Comparison of ENCODE assay signal across 20 cellular contexts in genomic region chr7:7682856-7683255, GRCh38. TPM values are rescaled to one million over a fixed set of nuclear protein-coding genes. Genes with fewer than 3 reads are reported as not detected.
DNase-seq lines count a peak whose midpoint lies in the region; ATAC-seq and TF ChIP-seq lines count a peak whose summit lies in the region.
"Had no signal": no experiment of that assay in that cellular context is flagged by ENCODE, and none has a peak within 500 bp of the region (broad histone marks: within the 10 kb centered on the region; RNA-seq: fewer than 3 reads in every experiment).

No MANE protein-coding gene starts in this region.

- ATAC-seq in RWPE2 (ENCODE audit: low read depth): 0 out of 3 replicates have a peak, but pooled peaks have one; percentile 28
- ATAC-seq: naive thymus-derived CD4-positive, alpha-beta T cell had no signal

- no peaks in the 10 kb centered on the region for H3K27me3 Mint-ChIP-seq in MCF 10A (ENCODE audit: insufficient read depth, unreplicated experiment)
- no peaks in the 10 kb centered on the region for H3K27me3 Mint-ChIP-seq in mesothelial cell of epicardium (ENCODE audit: low read depth)
- H3K27me3 Mint-ChIP-seq: CD8-positive, alpha-beta memory T cell; naive thymus-derived CD4-positive, alpha-beta T cell had no signal

- H3K27ac ChIP-seq in breast epithelium (peak overlapping the region; percentile 51 to 84), RWPE2 (ENCODE audit: poor library complexity, severe bottlenecking) (no peak overlapping the region), urinary bladder (ENCODE audit: low read depth) (peak overlapping the region; percentile 16)
- H3K27ac ChIP-seq: ascending aorta, HL-60, tibial artery had no signal

- H3K4me1 ChIP-seq in breast epithelium (peaks cover 0 to 7% of the 10 kb centered on the region in 2 donors), RWPE2 (ENCODE audit: insufficient read depth, poor library complexity, severe bottlenecking) (peaks cover 23% of the 10 kb centered on the region), urinary bladder (ENCODE audit: insufficient read depth) (peaks cover 1% of the 10 kb centered on the region)

- H3K4me1 Mint-ChIP-seq in MCF 10A (ENCODE audit: insufficient read depth, unreplicated experiment) (peaks cover 15% of the 10 kb centered on the region), mesothelial cell of epicardium (peaks cover 34% of the 10 kb centered on the region)

- no peaks in the 10 kb centered on the region for H3K27me3 ChIP-seq in breast epithelium
- no peaks in the 10 kb centered on the region for H3K27me3 ChIP-seq in RWPE2 (ENCODE audit: insufficient read depth, poor library complexity, severe bottlenecking)
- H3K27me3 ChIP-seq: ascending aorta, tibial artery had no signal

- H3K4me3 Mint-ChIP-seq in MCF 10A (ENCODE audit: unreplicated experiment) (no peak overlapping the region), mesothelial cell of epicardium (no peak overlapping the region)
- H3K4me3 Mint-ChIP-seq: naive thymus-derived CD4-positive, alpha-beta T cell had no signal

- H3K9me3 Mint-ChIP-seq in MCF 10A (ENCODE audit: unreplicated experiment): peaks cover 7% of the 10 kb centered on the region
- peaks cover 9% of the 10 kb centered on the region for H3K9me3 Mint-ChIP-seq in mesothelial cell of epicardium

- H3K9me3 ChIP-seq in breast epithelium: no peaks in the 10 kb centered on the region
- no peaks in the 10 kb centered on the region for H3K9me3 ChIP-seq in RWPE2 (ENCODE audit: severe bottlenecking)
- H3K9me3 ChIP-seq: ascending aorta, tibial artery had no signal

- WGBS in urinary bladder: 79% methylated on average over 5 of the region's 5 CpGs

- H3K27ac Mint-ChIP-seq in MCF 10A (ENCODE audit: low read depth, unreplicated experiment): no peak overlapping the region
- peak overlapping the region; percentile 53 for H3K27ac Mint-ChIP-seq in mesothelial cell of epicardium
- H3K27ac Mint-ChIP-seq: CD8-positive, alpha-beta memory T cell had no signal

- TF ChIP-seq CTCF in breast epithelium (IDR thresholded peaks at IDR 0.05): no peak
- TF ChIP-seq CTCF in MCF 10A (IDR thresholded peaks at IDR 0.05; ENCODE audit: unreplicated experiment): no peak
- TF ChIP-seq CTCF in RWPE2 (IDR thresholded peaks at IDR 0.05; ENCODE audit: poor library complexity, severe bottlenecking): no peak
- no peak for TF ChIP-seq CTCF in mesothelial cell of epicardium (IDR thresholded peaks at IDR 0.05; ENCODE audit: unreplicated experiment)

- BruUV-seq in MCF 10A (replicated peaks; lab: Mats Ljungman, UMichigan): no TSS peak

- CTCF ChIA-PET in MCF 10A (lab: Yijun Ruan, JAX): interaction anchor here (1.2 to 2.6 kb wide), 2 partner anchors 36 to 353 kb away, joined by 3 to 23 read pairs; partner anchors contain the start of gene RPA3

- DNase-seq in breast epithelium (ENCODE audit: low spot score in 2 of 2) (no peak), MCF 10A (ENCODE audit: unreplicated experiment) (no peak), RWPE2 (ENCODE audit: low spot score) (no peak), mesothelial cell of epicardium (ENCODE audit: low spot score in 2 of 2, unreplicated experiment in 2 of 2) (no peak), AG20443 (ENCODE audit: low spot score) (no peak), dermis blood vessel endothelial cell (no peak)
- no peak for DNase-seq in activated naive CD4-positive, alpha-beta T cell treated with Interleukin-2 at 50 U/mL for 16 hours
- DNase-seq: activated CD4-positive, alpha-beta T cell treated with anti-CD3 and anti-CD28 coated beads, Interleukin-2, amount 50 U/mL, for 1 hour; activated naive CD4-positive, alpha-beta T cell; CD8-positive, alpha-beta memory T cell; foreskin melanocyte; GF-D8; H7; naive thymus-derived CD4-positive, alpha-beta T cell; NCI-H1048; NCI-H748 treated with DMSO at 0.1 percent for 48 hours; tibial artery had no signal

- TF ChIP-seq POLR2A in breast epithelium (IDR thresholded peaks at IDR 0.05): no peak

- H3K4me3 ChIP-seq in breast epithelium: no peak overlapping the region
- peak overlapping the region; percentile 15 for H3K4me3 ChIP-seq in RWPE2 (ENCODE audit: severe bottlenecking)
- H3K4me3 ChIP-seq in urinary bladder (ENCODE audit: low read depth, low read length): no peak overlapping the region
- H3K4me3 ChIP-seq: ascending aorta, tibial artery had no signal

- H3K36me3 Mint-ChIP-seq in MCF 10A (ENCODE audit: insufficient read depth, unreplicated experiment) (peaks cover 4% of the 10 kb centered on the region), mesothelial cell of epicardium (peaks cover 3% of the 10 kb centered on the region)

- H3K36me3 ChIP-seq in breast epithelium: no peaks in the 10 kb centered on the region
- no peaks in the 10 kb centered on the region; the same call in 1 of the 2 replicates for H3K36me3 ChIP-seq in RWPE2 (ENCODE audit: low read depth)
- H3K36me3 ChIP-seq in urinary bladder (ENCODE audit: insufficient read depth): no peaks in the 10 kb centered on the region
- H3K36me3 ChIP-seq: ascending aorta, tibial artery had no signal

- intact Hi-C loops in breast epithelium (cut with DNase I; ENCODE audit: low total_unique reads): loop anchor here (10.0 kb wide), 1 partner anchor 62 kb away; no protein-coding TSS in a partner anchor
- intact Hi-C loops in MCF 10A (cut with micrococcal nuclease): loop anchor here (5.0 kb wide), 1 partner anchor 59 kb away; no protein-coding TSS in a partner anchor

- POLR2A ChIA-PET in MCF 10A (lab: Yijun Ruan, JAX): interaction anchor here (0.6 to 3.7 kb wide), 8 partner anchors 10 to 513 kb away, joined by 3 to 60 read pairs (median 9); partner anchors contain the start of genes RPA3 and UMAD1

RNA-seq across cellular contexts. Expression of gene RPA3, which starts 35.6 kb away (rescaled TPM):
- total RNA-seq in breast epithelium (10 to 100 TPM; 18.7 to 24.6 (median 22.3) TPM), MCF 10A (2022) (35.7 and 44.2 TPM in 2 replicates), mesothelial cell of epicardium (20.5 to 22.9 TPM (median 22.2 TPM) in 3 replicates), urinary bladder (21.6 TPM), dermis blood vessel endothelial cell (18.9 and 25.5 TPM in 2 replicates)
- 18.3 TPM for polyA plus RNA-seq in urinary bladder

RNA-seq across cellular contexts. Expression of gene UMAD1, which starts 42.3 kb away (rescaled TPM):
- total RNA-seq in breast epithelium: 10 to 100 TPM; 13.6 to 25.6 (median 17.7) TPM
- 7.1 and 11.1 TPM in 2 replicates for total RNA-seq in MCF 10A (2022)
- 7.5 to 10.0 TPM (median 8.3 TPM) in 3 replicates for total RNA-seq in mesothelial cell of epicardium
- total RNA-seq in urinary bladder: 14.6 TPM
- polyA plus RNA-seq in urinary bladder: 15.8 TPM
- 4.1 and 4.9 TPM in 2 replicates for total RNA-seq in dermis blood vessel endothelial cell
